ENCODE assay signal across 1 cellular context in genomic region chr10:98446656-98447221, GRCh38.
TF ChIP-seq lines count a peak whose summit lies in the region.

Gene HPS1 (minus strand): TSS chr10:98446935. CDS start chr10:98443240, 3,695 bp downstream.

TF ChIP-seq in HEK293, 187 proteins besides CTCF, POLR2A, EP300 and RAD21 (continued from another document and continues in another):
- no peak for TF ChIP-seq REST (tag by site-specific recombination; IDR thresholded peaks at IDR 0.05)
- TF ChIP-seq PRDM6 (tag by site-specific recombination; IDR thresholded peaks at IDR 0.05): no peak
- no peak for TF ChIP-seq ZNF843 (tag by site-specific recombination; IDR thresholded peaks at IDR 0.05)
- TF ChIP-seq ZNF174 (tag by site-specific recombination; IDR thresholded peaks at IDR 0.05): no peak
- peak; percentile 54 for TF ChIP-seq ZBTB11 (tag by site-specific recombination; conservative IDR thresholded peaks at IDR 0.05; ENCODE audit: low read depth)
- TF ChIP-seq ZNF518A (tag by site-specific recombination; conservative IDR thresholded peaks at IDR 0.05; ENCODE audit: low read depth): peak; percentile 46; the same call in 1 of the 2 replicates
- TF ChIP-seq ZNF121 (tag by site-specific recombination; IDR thresholded peaks at IDR 0.05): no peak
- TF ChIP-seq KLF17 (tag by site-specific recombination; IDR thresholded peaks at IDR 0.05): peak; percentile 34; the same call in 1 of the 2 replicates
- TF ChIP-seq ZNF580 (tag by site-specific recombination; IDR thresholded peaks at IDR 0.05): peak; percentile 90
- TF ChIP-seq ZNF488 (tag by site-specific recombination; IDR thresholded peaks at IDR 0.05): no peak
- TF ChIP-seq PRDM2 (tag by site-specific recombination; IDR thresholded peaks at IDR 0.05; ENCODE audit: borderline replicate concordance): no peak
- no peak for TF ChIP-seq OVOL3 (tag by site-specific recombination; IDR thresholded peaks at IDR 0.05)
- TF ChIP-seq ZNF239 (tag by site-specific recombination; IDR thresholded peaks at IDR 0.05): no peak
- 0 out of 2 replicates have a peak, but pooled peaks have one; percentile 24 for TF ChIP-seq ZNF558 (tag by site-specific recombination; IDR thresholded peaks at IDR 0.05)
- no peak for TF ChIP-seq ZNF513 (tag by site-specific recombination; IDR thresholded peaks at IDR 0.05)
- no peak for TF ChIP-seq ZNF664 (tag by site-specific recombination; IDR thresholded peaks at IDR 0.05)
- no peak for TF ChIP-seq ZNF837 (tag by site-specific recombination; IDR thresholded peaks at IDR 0.05)
- TF ChIP-seq ZNF792 (tag by site-specific recombination; IDR thresholded peaks at IDR 0.05): no peak
- no peak for TF ChIP-seq ZNF175 (tag by site-specific recombination; IDR thresholded peaks at IDR 0.05)
- peak; percentile 31; the same call in 1 of the 2 replicates for TF ChIP-seq ZBTB8A (tag by site-specific recombination; IDR thresholded peaks at IDR 0.05)
- peak; percentile 87 for TF ChIP-seq ZNF341 (tag by site-specific recombination; IDR thresholded peaks at IDR 0.05; ENCODE audit: low read depth)
- peak; percentile 26; the same call in 1 of the 2 replicates for TF ChIP-seq ZBTB6 (tag by site-specific recombination; IDR thresholded peaks at IDR 0.05)
- peak; percentile 55; the same call in 1 of the 2 replicates for TF ChIP-seq SP7 (tag by site-specific recombination; IDR thresholded peaks at IDR 0.05)
- TF ChIP-seq ZSCAN30 (tag by site-specific recombination; IDR thresholded peaks at IDR 0.05): peak; percentile 80; the same call in 1 of the 2 replicates
- no peak for TF ChIP-seq IKZF3 (tag by site-specific recombination; IDR thresholded peaks at IDR 0.05)
- no peak for TF ChIP-seq ZNF311 (tag by site-specific recombination; IDR thresholded peaks at IDR 0.05; ENCODE audit: borderline replicate concordance)
